13 cellular contexts compared by ENCODE assay signal in the genomic region with DNA sequence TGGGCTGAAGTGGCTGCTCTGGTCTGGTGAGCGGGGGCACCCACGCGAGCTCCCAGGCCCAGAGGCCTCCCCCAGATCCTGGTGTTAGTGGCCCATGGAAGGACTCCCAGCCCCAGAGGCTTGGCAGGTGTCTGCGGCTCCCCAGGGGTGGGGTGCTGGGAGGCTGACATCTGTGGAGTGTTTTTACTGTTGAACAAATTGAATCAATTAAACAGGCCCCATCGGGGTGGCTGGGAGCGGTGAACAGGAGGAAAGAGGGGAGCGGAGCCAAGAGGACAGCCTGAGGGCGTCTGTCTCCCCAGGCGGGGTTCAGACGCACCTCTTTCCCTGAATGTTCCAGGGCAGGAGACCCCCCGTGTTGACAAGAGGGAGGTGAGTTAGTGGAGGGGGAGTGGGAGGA. TPM values are rescaled to one million over a fixed set of nuclear protein-coding genes. Genes with fewer than 3 reads are reported as not detected.
A peak's percentile ranks its signal among the peaks of the same experiment; 100 is the strongest.
DNase-seq lines count a peak whose midpoint lies in the region; ATAC-seq and TF ChIP-seq lines count a peak whose summit lies in the region.
"Had no signal": no experiment of that assay in that cellular context is flagged by ENCODE, and none has a peak within 500 bp of the region (broad histone marks: within the 10 kb centered on the region; RNA-seq: fewer than 3 reads in every experiment).

No MANE protein-coding gene starts in this region.

- H3K4me3 ChIP-seq in CD8-positive, alpha-beta memory T cell (ENCODE audit: low read length), result no peak overlapping the region
- H3K4me3 ChIP-seq in body of pancreas, result no peak overlapping the region
- peak overlapping the region; percentile 17 to 46 for H3K4me3 ChIP-seq in neuronal stem cell (ENCODE audit: low read length in 2 of 2)
- H3K4me3 ChIP-seq in esophagus muscularis mucosa, result no peak overlapping the region
- H3K4me3 ChIP-seq in BE2C (ENCODE audit: low read depth, low read length), result no peak overlapping the region
- H3K4me3 ChIP-seq: testis had no signal

- no peak for TF ChIP-seq CTCF in body of pancreas (IDR thresholded peaks at IDR 0.05)
- TF ChIP-seq CTCF in esophagus muscularis mucosa (IDR thresholded peaks at IDR 0.05), result no peak
- no peak for TF ChIP-seq CTCF in BE2C (IDR thresholded peaks at IDR 0.05; ENCODE audit: low read depth, low read length)
- TF ChIP-seq CTCF in omental fat pad (IDR thresholded peaks at IDR 0.05), result no peak

- no peak for TF ChIP-seq POLR2A in body of pancreas (IDR thresholded peaks at IDR 0.05)
- no peak for TF ChIP-seq POLR2A in esophagus muscularis mucosa (IDR thresholded peaks at IDR 0.05; ENCODE audit: low read depth)

- H3K4me2 ChIP-seq in neuronal stem cell (ENCODE audit: insufficient read depth, low read length, poor library complexity, severe bottlenecking), result no peak overlapping the region

- H3K18ac ChIP-seq in neuronal stem cell (ENCODE audit: low read length), result no peak overlapping the region

- no peaks in the 10 kb centered on the region for H3K9me3 ChIP-seq in CD8-positive, alpha-beta memory T cell (ENCODE audit: low read length)
- H3K9me3 ChIP-seq in KOPT-K1 (ENCODE audit: insufficient read depth, low read length, poor library complexity, severe bottlenecking) (no peaks in the 10 kb centered on the region), body of pancreas (no peaks in the 10 kb centered on the region), neuronal stem cell (replicated peaks in 1 of 2; ENCODE audit: control insufficient read depth in 2 of 2, insufficient read depth in 1 of 2, low read depth in 1 of 2, low read length in 2 of 2) (no peaks in the 10 kb centered on the region), esophagus muscularis mucosa (no peaks in the 10 kb centered on the region), BE2C (no peaks in the 10 kb centered on the region)
- H3K9me3 ChIP-seq: testis had no signal

- H2BK15ac ChIP-seq in neuronal stem cell (ENCODE audit: low read length), result no peak overlapping the region

- H3K4me1 ChIP-seq in CD8-positive, alpha-beta memory T cell (ENCODE audit: insufficient read depth, low read length), result peaks cover 20% of the 10 kb centered on the region
- H3K4me1 ChIP-seq in body of pancreas (peaks cover 50% of the 10 kb centered on the region), neuronal stem cell (ENCODE audit: control insufficient read depth in 2 of 2, insufficient read depth in 1 of 2, low read depth in 1 of 2, low read length in 2 of 2) (peaks cover 20 to 67% of the 10 kb centered on the region in 2 donors), esophagus muscularis mucosa (peaks cover 44 to 61% (median 56%) of the 10 kb centered on the region in 4 donors), BE2C (peaks cover 7% of the 10 kb centered on the region)

- no peak overlapping the region for H4K91ac ChIP-seq in neuronal stem cell (ENCODE audit: low read depth, low read length, poor library complexity)

- H3K4me3 Mint-ChIP-seq in CD8-positive, alpha-beta memory T cell, result peak overlapping the region in 6 of 7 donors; percentile 27 to 80 (median 46)
- H3K4me3 Mint-ChIP-seq: activated T-cell treated with anti-CD3 and anti-CD28 coated beads, Interleukin-2, amount 50 U/mL, for 24 hours had no signal

- POLR2A ChIA-PET in CD8-positive, alpha-beta memory T cell (lab: Charles Lee), result interaction anchor here (0.5 kb wide), 1 partner anchor 1764 kb away, joined by 3 read pairs; no protein-coding TSS in a partner anchor

- WGBS in body of pancreas, 2 donors, result 38 to 53% methylated on average over 6 to 10 of the region's 11 CpGs
- WGBS in neuronal stem cell (ENCODE audit: extremely low coverage in 2 of 2, insufficient read length in 2 of 2, insufficient replicate concordance in 1 of 2), 2 donors, result no CpG with 5 or more reads among the region's 11 CpGs
- 85% methylated on average over 11 of the region's 11 CpGs for WGBS in esophagus muscularis mucosa

- no peaks in the 10 kb centered on the region for H3K9me3 Mint-ChIP-seq in CD8-positive, alpha-beta memory T cell
- H3K9me3 Mint-ChIP-seq: activated T-cell treated with anti-CD3 and anti-CD28 coated beads, Interleukin-2, amount 50 U/mL, for 24 hours had no signal

- H2BK12ac ChIP-seq in neuronal stem cell (ENCODE audit: low read length), result no peak overlapping the region

- no peak overlapping the region for H3K14ac ChIP-seq in neuronal stem cell (ENCODE audit: low read length)

- no peaks in the 10 kb centered on the region for H3K36me3 Mint-ChIP-seq in CD8-positive, alpha-beta memory T cell

- ATAC-seq in body of pancreas (no peak), omental fat pad (ENCODE audit: low FRiP score) (no peak)

- no peak overlapping the region for H3K23ac ChIP-seq in neuronal stem cell (ENCODE audit: low read depth, low read length, poor library complexity)

- intact Hi-C loops in body of pancreas (cut with DNase I), result loop anchor here (5.0 to 10.0 kb wide), 2 partner anchors 198 to 230 kb away; no protein-coding TSS in a partner anchor
- intact Hi-C loops in esophagus muscularis mucosa (cut with DNase I), result loop anchor here (2.0 to 5.0 kb wide), 3 partner anchors 80 to 190 kb away; no protein-coding TSS in a partner anchor

- H3K79me1 ChIP-seq in neuronal stem cell (ENCODE audit: low read depth, low read length), result no peaks in the 10 kb centered on the region

- H4K8ac ChIP-seq in neuronal stem cell (ENCODE audit: low read depth, low read length), result no peak overlapping the region

- peaks cover 23 to 44% of the 10 kb centered on the region in 2 donors for H3K27me3 Mint-ChIP-seq in CD8-positive, alpha-beta memory T cell

- no peak overlapping the region for H2AFZ ChIP-seq in neuronal stem cell (ENCODE audit: low read length)

- H2BK120ac ChIP-seq in neuronal stem cell (ENCODE audit: low read depth, low read length), result no peak overlapping the region

- H2BK5ac ChIP-seq in neuronal stem cell (ENCODE audit: low read length), result no peak overlapping the region

- CTCF ChIA-PET in CD8-positive, alpha-beta memory T cell (lab: Charles Lee), result interaction anchor here (1.5 to 4.2 kb wide), 2 partner anchors 191 to 228 kb away, joined by 5 to 40 read pairs; no protein-coding TSS in a partner anchor

- DNase-seq in CD8-positive, alpha-beta memory T cell, result no peak
- DNase-seq in body of pancreas, result peak in 2 of 4 donors; percentile 33 to 38
- DNase-seq in neuronal stem cell (ENCODE audit: low spot score), result no peak
- no peak for DNase-seq in esophagus muscularis mucosa (ENCODE audit: extremely low spot score)
- DNase-seq in BE2C, result no peak
- DNase-seq in occipital lobe (lab: John Stamatoyannopoulos, UW), result no peak
- no peak for DNase-seq in omental fat pad (ENCODE audit: low spot score)
- DNase-seq: activated CD4-positive, CD25-positive, alpha-beta regulatory T cell; effector CD4-positive, alpha-beta T cell; NCI-H1930; testis had no signal

- H3K27ac Mint-ChIP-seq in CD8-positive, alpha-beta memory T cell, result no peak overlapping the region
- H3K27ac Mint-ChIP-seq: activated T-cell treated with anti-CD3 and anti-CD28 coated beads, Interleukin-2, amount 50 U/mL, for 24 hours had no signal

- H3K27ac ChIP-seq in CD8-positive, alpha-beta memory T cell (ENCODE audit: low read depth, low read length), result no peak overlapping the region
- peak overlapping the region; percentile 98 for H3K27ac ChIP-seq in KOPT-K1 (ENCODE audit: low read depth, low read length, poor library complexity, severe bottlenecking)
- peak overlapping the region in 3 of 4 donors; percentile 8 to 72 (median 40) for H3K27ac ChIP-seq in body of pancreas
- no peak overlapping the region for H3K27ac ChIP-seq in neuronal stem cell (replicated peaks; ENCODE audit: low read length)
- peak overlapping the region in 1 of 4 donors; percentile 30 for H3K27ac ChIP-seq in esophagus muscularis mucosa (replicated peaks in 1 of 4)
- H3K27ac ChIP-seq: testis had no signal

- peaks cover 4 to 26% (median 11%) of the 10 kb centered on the region in 3 donors for H3K4me1 Mint-ChIP-seq in CD8-positive, alpha-beta memory T cell

- no peak overlapping the region for H3K9ac ChIP-seq in neuronal stem cell (ENCODE audit: low read depth, low read length, poor library complexity)

- no peak overlapping the region for H3K4ac ChIP-seq in neuronal stem cell (ENCODE audit: low read length)

- H3K27me3 ChIP-seq in CD8-positive, alpha-beta memory T cell (ENCODE audit: insufficient read depth, low read length, poor library complexity, severe bottlenecking), result peaks cover 20% of the 10 kb centered on the region
- H3K27me3 ChIP-seq in body of pancreas, result no peaks in the 10 kb centered on the region
- H3K27me3 ChIP-seq in neuronal stem cell (ENCODE audit: control insufficient read depth in 3 of 3, insufficient read depth in 3 of 3, low read depth in 1 of 3, low read length in 3 of 3), result peaks cover 0 to 28% (median 0%) of the 10 kb centered on the region in 3 experiments
- no peaks in the 10 kb centered on the region for H3K27me3 ChIP-seq in esophagus muscularis mucosa
- H3K27me3 ChIP-seq in BE2C, result no peaks in the 10 kb centered on the region
- H3K27me3 ChIP-seq: testis had no signal

- peak overlapping the region; percentile 28 for H2AK5ac ChIP-seq in neuronal stem cell (ENCODE audit: low read depth, low read length)

- TF ChIP-seq EP300 in esophagus muscularis mucosa (IDR thresholded peaks at IDR 0.05), result no peak

- no peaks in the 10 kb centered on the region for H3K36me3 ChIP-seq in CD8-positive, alpha-beta memory T cell (ENCODE audit: insufficient read depth, low read length)
- H3K36me3 ChIP-seq in KOPT-K1 (ENCODE audit: insufficient read depth, low read length) (no peaks in the 10 kb centered on the region), body of pancreas (replicated peaks in 1 of 2; ENCODE audit: insufficient read depth in 1 of 2, low read depth in 2 of 2) (no peaks in the 10 kb centered on the region), neuronal stem cell (replicated peaks in 1 of 2; ENCODE audit: control insufficient read depth in 2 of 2, insufficient read depth in 2 of 2, low read length in 2 of 2) (no peaks in the 10 kb centered on the region), esophagus muscularis mucosa (no peaks in the 10 kb centered on the region), BE2C (no peaks in the 10 kb centered on the region)

RNA-seq across cellular contexts. Expression of a gene that starts 29.9 kb away (rescaled TPM):
- total RNA-seq in CD8-positive, alpha-beta memory T cell, result 1,000 to 10,000 TPM; 5,175 to 5,190 TPM
- polyA plus RNA-seq in CD8-positive, alpha-beta memory T cell, result 1,950 TPM
- total RNA-seq in body of pancreas (1,000 to 10,000 TPM; 1,634 to 1,790 TPM), esophagus muscularis mucosa (1,000 to 10,000 TPM in 3 of 4 donors, 100 to 1,000 TPM in 1; 972 to 1,850 (median 1,126) TPM), occipital lobe (3,469 TPM), omental fat pad (1,000 to 10,000 TPM; 1,930 to 4,437 (median 3,125) TPM)
- 5,937 TPM for polyA plus RNA-seq in neuronal stem cell (2013, experiment 1 of 2)
- polyA plus RNA-seq in neuronal stem cell (2013, experiment 2 of 2), result 5,622 TPM
- 2,263 TPM for polyA plus RNA-seq in BE2C (2012; ENCODE audit: insufficient read depth, insufficient read length, low read depth)

RNA-seq across cellular contexts. Expression of a gene that starts 45.5 kb away (rescaled TPM):
- under 1 TPM; 0.46 to 0.49 TPM for total RNA-seq in CD8-positive, alpha-beta memory T cell
- polyA plus RNA-seq in CD8-positive, alpha-beta memory T cell, result not detected
- total RNA-seq in body of pancreas (10 to 100 TPM in 1 of 2 donors, 1 to 10 TPM in 1; 7.0 to 13.5 TPM), esophagus muscularis mucosa (1 to 10 TPM; 1.2 to 2.4 (median 1.7) TPM), occipital lobe (5.6 TPM), omental fat pad (under 1 TPM in 3 of 4 donors, not detected in 1; 0.31 to 0.95 (median 0.36) TPM)
- 0.20 TPM for polyA plus RNA-seq in neuronal stem cell (2013, experiment 1 of 2)
- polyA plus RNA-seq in neuronal stem cell (2013, experiment 2 of 2), result 0.25 TPM
- polyA plus RNA-seq in BE2C (2012; ENCODE audit: insufficient read depth, insufficient read length, low read depth), result 2.4 TPM

Comparison
In these comparisons a context has a peak if more than half of its experiments do, and no peak if none do; other contexts are left out.
1. H3K27ac ChIP-seq: peak in KOPT-K1 (single experiment) and body of pancreas (3 of 4); none in CD8-positive, alpha-beta memory T cell (single experiment) and neuronal stem cell (single experiment).
2. H3K4me3 ChIP-seq: peak in neuronal stem cell (2 of 2); none in CD8-positive, alpha-beta memory T cell (single experiment), body of pancreas (0 of 2), esophagus muscularis mucosa (0 of 4) and BE2C (single experiment).